ENCODE assay signal across 19 cellular contexts in genomic region chr2:68050353-68050752, GRCh38. TPM values are rescaled to one million over a fixed set of nuclear protein-coding genes. Genes with fewer than 3 reads are reported as not detected.
DNase-seq lines count a peak whose midpoint lies in the region; ATAC-seq, FAIRE-seq and TF ChIP-seq lines count a peak whose summit lies in the region.
"Had no signal": no experiment of that assay in that cellular context is flagged by ENCODE, and none has a peak within 500 bp of the region (broad histone marks: within the 10 kb centered on the region; RNA-seq: fewer than 3 reads in every experiment).

No MANE protein-coding gene starts in this region.

- H3F3A ChIP-seq in Loucy (ENCODE audit: low read depth): no peaks in the 10 kb centered on the region

- no peaks in the 10 kb centered on the region for H3K27me3 Mint-ChIP-seq in CD8-positive, alpha-beta T cell (ENCODE audit: low read depth)
- no peaks in the 10 kb centered on the region for H3K27me3 Mint-ChIP-seq in naive thymus-derived CD8-positive, alpha-beta T cell

- no peak overlapping the region for H2AFZ ChIP-seq in Loucy (ENCODE audit: low read length)

- H3K79me2 ChIP-seq in Loucy (ENCODE audit: insufficient read depth, low read length): peaks cover 82% of the 10 kb centered on the region

- no peak overlapping the region for H3K4me3 ChIP-seq in CD8-positive, alpha-beta T cell (ENCODE audit: low read depth, low read length)
- no peak overlapping the region for H3K4me3 ChIP-seq in Loucy (ENCODE audit: low read length, poor library complexity, severe bottlenecking)
- H3K4me3 ChIP-seq: K562 had no signal

- H4K20me1 ChIP-seq in Loucy (ENCODE audit: insufficient read depth, low read length, poor library complexity, severe bottlenecking): peaks cover 42% of the 10 kb centered on the region

- H3K27me3 ChIP-seq in CD8-positive, alpha-beta T cell (ENCODE audit: insufficient read depth, low read length): no peaks in the 10 kb centered on the region
- no peaks in the 10 kb centered on the region for H3K27me3 ChIP-seq in Loucy (ENCODE audit: insufficient read depth, low read length, poor library complexity, severe bottlenecking)

- no peak for ATAC-seq in CD8-positive, alpha-beta T cell
- peak; percentile 63 for ATAC-seq in GM19043 (IDR thresholded peaks at IDR 0.05; ENCODE audit: low read depth, unreplicated experiment)
- no peak for ATAC-seq in naive thymus-derived CD8-positive, alpha-beta T cell
- ATAC-seq: K562, PC-3 had no signal

- no peak overlapping the region for H3K4me3 Mint-ChIP-seq in CD8-positive, alpha-beta T cell
- peak overlapping the region in 1 of 10 donors; percentile 36 for H3K4me3 Mint-ChIP-seq in naive thymus-derived CD8-positive, alpha-beta T cell
- H3K4me3 Mint-ChIP-seq: CD14-positive monocyte had no signal

- peaks cover 18% of the 10 kb centered on the region for H3K4me1 ChIP-seq in CD8-positive, alpha-beta T cell (ENCODE audit: insufficient read depth, low read length)
- peaks cover 17% of the 10 kb centered on the region for H3K4me1 ChIP-seq in Loucy (ENCODE audit: insufficient read depth, low read length, poor library complexity, severe bottlenecking)

- no peaks in the 10 kb centered on the region for H3K9me3 ChIP-seq in CD8-positive, alpha-beta T cell (ENCODE audit: low read length)
- H3K9me3 ChIP-seq in Loucy (ENCODE audit: insufficient read depth, low read depth, low read length): no peaks in the 10 kb centered on the region

- H3K9me2 ChIP-seq in Loucy (replicated peaks; ENCODE audit: low read depth, low read length): no peaks in the 10 kb centered on the region

- no peak overlapping the region for H3K9ac ChIP-seq in Loucy (ENCODE audit: low read depth, low read length, poor library complexity, severe bottlenecking)

- no peak overlapping the region for H3K27ac ChIP-seq in CD8-positive, alpha-beta T cell (ENCODE audit: low read depth, low read length)
- H3K27ac ChIP-seq: RWPE1 had no signal

- no peaks in the 10 kb centered on the region for H3K36me3 ChIP-seq in CD8-positive, alpha-beta T cell (ENCODE audit: insufficient read depth, low read length)
- H3K36me3 ChIP-seq in Loucy (ENCODE audit: insufficient read depth, low read length): peaks cover 5% of the 10 kb centered on the region

- DNase-seq in CD8-positive, alpha-beta T cell: no peak
- no peak for DNase-seq in naive thymus-derived CD8-positive, alpha-beta T cell
- DNase-seq in H54 (ENCODE audit: insufficient read length, low spot score) (no peak), NCI-H510A (lab: John Stamatoyannopoulos, UW) (no peak), posterior vena cava (ENCODE audit: low spot score) (no peak)
- DNase-seq: ACHN, AML-193, HCEC 1CT, NCI-H1048, NCI-H1436 treated with DMSO at 0.1 percent for 48 hours, NCI-H2081, NCI-H510A treated with DMSO at 0.1 percent for 48 hours, NCI-H82, PC-3 had no signal

- no peak for TF ChIP-seq CTCF in CD8-positive, alpha-beta T cell (IDR thresholded peaks at IDR 0.05)
- no peak for TF ChIP-seq CTCF in Loucy (conservative IDR thresholded peaks at IDR 0.05; ENCODE audit: low read length)

- CTCF ChIA-PET in CD8-positive, alpha-beta T cell (lab: Charles Lee): no interaction called here

- intact Hi-C loops in CD8-positive, alpha-beta T cell (cut with DNase I, micrococcal nuclease): no loop called here
- intact Hi-C loops in posterior vena cava (cut with DNase I): no loop called here

- H3K9me3 Mint-ChIP-seq in CD8-positive, alpha-beta T cell: no peaks in the 10 kb centered on the region
- no peaks in the 10 kb centered on the region for H3K9me3 Mint-ChIP-seq in naive thymus-derived CD8-positive, alpha-beta T cell
- H3K9me3 Mint-ChIP-seq: CD14-positive monocyte had no signal

- H3K4me1 Mint-ChIP-seq in CD8-positive, alpha-beta T cell (ENCODE audit: low read depth): peaks cover 60% of the 10 kb centered on the region
- peaks cover 35 to 58% (median 55%) of the 10 kb centered on the region in 4 donors for H3K4me1 Mint-ChIP-seq in naive thymus-derived CD8-positive, alpha-beta T cell

- peak overlapping the region; percentile 40 for H3K4me2 ChIP-seq in Loucy (ENCODE audit: low read depth, low read length, poor library complexity, severe bottlenecking)

- POLR2A ChIA-PET in CD8-positive, alpha-beta T cell (lab: Charles Lee): no interaction called here
- POLR2A ChIA-PET in naive thymus-derived CD8-positive, alpha-beta T cell (lab: Charles Lee): interaction anchor here (1.5 kb wide), 1 partner anchor 12 kb away, joined by 5 read pairs; the partner anchor contains the start of gene C1D

- no peak for FAIRE-seq in H54 (lab: Jason Lieb, UNC)
- FAIRE-seq: K562 had no signal

- H3K36me3 Mint-ChIP-seq in CD8-positive, alpha-beta T cell: peaks cover 36% of the 10 kb centered on the region
- peaks cover 0 to 43% (median 0%) of the 10 kb centered on the region in 3 donors for H3K36me3 Mint-ChIP-seq in naive thymus-derived CD8-positive, alpha-beta T cell

- H3K27ac Mint-ChIP-seq in CD8-positive, alpha-beta T cell: peak overlapping the region; percentile 8
- peak overlapping the region in 9 of 10 donors; percentile 1 to 88 (median 53) for H3K27ac Mint-ChIP-seq in naive thymus-derived CD8-positive, alpha-beta T cell

- TF ChIP-seq POLR2A in H54 (IDR thresholded peaks at IDR 0.05; ENCODE audit: low read depth, low read length): no peak

RNA-seq across cellular contexts. Expression of gene C1D, which starts 12.5 kb away (rescaled TPM):
- 10 to 100 TPM; 30.1 to 32.7 TPM for total RNA-seq in CD8-positive, alpha-beta T cell
- 10 to 100 TPM; 18.8 to 19.2 TPM for total RNA-seq in naive thymus-derived CD8-positive, alpha-beta T cell
- 10 to 100 TPM; 23.0 to 42.7 (median 41.7) TPM for polyA plus RNA-seq in naive thymus-derived CD8-positive, alpha-beta T cell
- 10 to 100 TPM; 18.9 to 21.8 TPM for total RNA-seq in posterior vena cava
